In genomic region chr3:139476348-139476747, GRCh38 we compare ENCODE assay signal across 34 cellular contexts. TPM values are rescaled to one million over a fixed set of nuclear protein-coding genes. Genes with fewer than 3 reads are reported as not detected.
"Had no signal": no experiment of that assay in that cellular context is flagged by ENCODE, and none has a peak within 500 bp of the region (broad histone marks: within the 10 kb centered on the region; RNA-seq: fewer than 3 reads in every experiment).

Gene RBP2 (minus strand): TSS chr3:139476516. CDS start chr3:139476459, 57 bp downstream.

- H3K4me3 ChIP-seq: esophagus muscularis mucosa, heart right ventricle, left ventricle myocardium inferior, lung, skin epidermis, thyroid gland had no signal

- H3K27ac Mint-ChIP-seq: activated CD4-positive, alpha-beta memory T cell treated with anti-CD3 and anti-CD28 coated beads for 36 hours; activated CD4-positive, alpha-beta T cell treated with anti-CD3 and anti-CD28 coated beads, Interleukin-2, amount 10 ng/mL, durations not matched to agents 24 days and 14 days; activated T-helper 1 cell treated with anti-CD3 and anti-CD28 coated beads, Interleukin-12 subunit alpha, Interleukin-12 subunit beta, Interleukin-2, Interleukin-4 antibody, amounts not matched to agents 30 ng/mL and 10 ng/mL and 1 ng/mL, durations not matched to agents 14 hours and 24 hours and 36 hours; dendritic cell treated with granulocyte-macrophage colony-stimulating factor and Interleukin-4, amounts not matched to agents 40 ng/mL and 50 ng/mL, for 4 days; naive thymus-derived CD4-positive, alpha-beta T cell; stimulated activated memory B cell treated with anti-CD40 and anti-IgM and Interleukin-4, amounts not matched to agents 10 μg/mL and 1 μg/mL and 100 μg/mL, for 72 hours; stimulated activated naive CD8-positive, alpha-beta T cell treated with anti-CD3 and anti-CD28 coated beads, Interleukin-15, amount 100 ng/mL, for 72 hours; T-helper 17 cell had no signal

- H3K4me3 Mint-ChIP-seq: activated CD4-positive, alpha-beta memory T cell treated with anti-CD3 and anti-CD28 coated beads for 36 hours; activated CD4-positive, alpha-beta T cell treated with anti-CD3 and anti-CD28 coated beads, Interleukin-2, amount 10 ng/mL, durations not matched to agents 24 days and 14 days; activated T-helper 1 cell treated with anti-CD3 and anti-CD28 coated beads, Interleukin-12 subunit alpha, Interleukin-12 subunit beta, Interleukin-2, Interleukin-4 antibody, amounts not matched to agents 30 ng/mL and 10 ng/mL and 1 ng/mL, durations not matched to agents 14 hours and 24 hours and 36 hours; dendritic cell treated with granulocyte-macrophage colony-stimulating factor and Interleukin-4, amounts not matched to agents 40 ng/mL and 50 ng/mL, for 4 days; naive thymus-derived CD4-positive, alpha-beta T cell; stimulated activated memory B cell treated with anti-CD40 and anti-IgM and Interleukin-4, amounts not matched to agents 10 μg/mL and 1 μg/mL and 100 μg/mL, for 72 hours; stimulated activated naive CD8-positive, alpha-beta T cell treated with anti-CD3 and anti-CD28 coated beads, Interleukin-15, amount 100 ng/mL, for 72 hours; T-helper 17 cell had no signal

- H3K9me3 Mint-ChIP-seq: activated CD4-positive, alpha-beta memory T cell treated with anti-CD3 and anti-CD28 coated beads for 36 hours; activated CD4-positive, alpha-beta T cell treated with anti-CD3 and anti-CD28 coated beads, Interleukin-2, amount 10 ng/mL, durations not matched to agents 24 days and 14 days; activated T-helper 1 cell treated with anti-CD3 and anti-CD28 coated beads, Interleukin-12 subunit alpha, Interleukin-12 subunit beta, Interleukin-2, Interleukin-4 antibody, amounts not matched to agents 30 ng/mL and 10 ng/mL and 1 ng/mL, durations not matched to agents 14 hours and 24 hours and 36 hours; dendritic cell treated with granulocyte-macrophage colony-stimulating factor and Interleukin-4, amounts not matched to agents 40 ng/mL and 50 ng/mL, for 4 days; naive thymus-derived CD4-positive, alpha-beta T cell; stimulated activated memory B cell treated with anti-CD40 and anti-IgM and Interleukin-4, amounts not matched to agents 10 μg/mL and 1 μg/mL and 100 μg/mL, for 72 hours; stimulated activated naive CD8-positive, alpha-beta T cell treated with anti-CD3 and anti-CD28 coated beads, Interleukin-15, amount 100 ng/mL, for 72 hours had no signal

- H3K36me3 Mint-ChIP-seq: activated CD4-positive, alpha-beta memory T cell treated with anti-CD3 and anti-CD28 coated beads for 36 hours; naive thymus-derived CD4-positive, alpha-beta T cell; stimulated activated memory B cell treated with anti-CD40 and anti-IgM and Interleukin-4, amounts not matched to agents 10 μg/mL and 1 μg/mL and 100 μg/mL, for 72 hours had no signal

- H3K9me3 ChIP-seq: esophagus muscularis mucosa, heart right ventricle, left ventricle myocardium inferior, thyroid gland had no signal

- H3K27ac ChIP-seq: esophagus muscularis mucosa, heart right ventricle, left ventricle myocardium inferior, thyroid gland had no signal

- DNase-seq: activated CD4-positive, alpha-beta memory T cell treated with anti-CD3 and anti-CD28 coated beads for 36 hours; activated CD4-positive, alpha-beta T cell treated with anti-CD3 and anti-CD28 coated beads, Interleukin-2, amount 10 ng/mL, durations not matched to agents 24 days and 14 days; activated CD4-positive, CD25-positive, alpha-beta regulatory T cell treated with anti-CD3 and anti-CD28 coated beads, Interleukin-2, amount 50 U/mL, for 72 hours; activated CD8-positive, alpha-beta memory T cell treated with anti-CD3 and anti-CD28 coated beads, Interleukin-2, amount 50 U/mL, for 4 hours; activated gamma-delta T cell treated with Interleukin-2 at 50 U/mL for 16 hours; activated naive CD4-positive, alpha-beta T cell treated with anti-CD3 and anti-CD28 coated beads, Interleukin-2, amount 50 U/mL, for 16 hours; activated T-cell treated with anti-CD3 and anti-CD28 coated beads, Interleukin-2, amount 50 U/mL, for 1 hour; amniotic stem cell; caudate nucleus; effector CD4-positive, alpha-beta T cell; foreskin melanocyte; heart right ventricle; left ventricle myocardium inferior; naive thymus-derived CD4-positive, alpha-beta T cell; stimulated activated CD4-positive, alpha-beta T cell treated with anti-CD3 and anti-CD28 coated beads, Interleukin-4, amount 100 ng/mL, for 4 hours; stimulated activated CD8-positive, alpha-beta memory T cell treated with anti-CD3 and anti-CD28 coated beads, Interleukin-4, amount 100 ng/mL, for 48 hours; stimulated activated naive CD8-positive, alpha-beta T cell treated with anti-CD3 and anti-CD28 coated beads, Interleukin-15, amount 100 ng/mL, for 72 hours; substantia nigra; T-helper 17 cell; T1000; thyroid gland had no signal

- H3K4me1 ChIP-seq: esophagus muscularis mucosa, heart right ventricle, left ventricle myocardium inferior, thyroid gland had no signal

- H3K27me3 Mint-ChIP-seq: activated CD4-positive, alpha-beta memory T cell treated with anti-CD3 and anti-CD28 coated beads for 36 hours; activated CD4-positive, alpha-beta T cell treated with anti-CD3 and anti-CD28 coated beads, Interleukin-2, amount 10 ng/mL, durations not matched to agents 24 days and 14 days; dendritic cell treated with granulocyte-macrophage colony-stimulating factor and Interleukin-4, amounts not matched to agents 40 ng/mL and 50 ng/mL, for 4 days; naive thymus-derived CD4-positive, alpha-beta T cell; stimulated activated memory B cell treated with anti-CD40 and anti-IgM and Interleukin-4, amounts not matched to agents 10 μg/mL and 1 μg/mL and 100 μg/mL, for 72 hours; stimulated activated naive CD8-positive, alpha-beta T cell treated with anti-CD3 and anti-CD28 coated beads, Interleukin-15, amount 100 ng/mL, for 72 hours had no signal

- ATAC-seq: heart right ventricle; naive thymus-derived CD4-positive, alpha-beta T cell; sciatic nerve; stimulated activated memory B cell treated with anti-CD40 and anti-IgM and Interleukin-4, amounts not matched to agents 10 μg/mL and 1 μg/mL and 100 μg/mL, for 72 hours; stimulated activated naive CD8-positive, alpha-beta T cell treated with anti-CD3 and anti-CD28 coated beads, Interleukin-15, amount 100 ng/mL, for 72 hours; T-helper 17 cell had no signal

- H3K4me1 Mint-ChIP-seq: activated CD4-positive, alpha-beta T cell treated with anti-CD3 and anti-CD28 coated beads, Interleukin-2, amount 10 ng/mL, durations not matched to agents 24 days and 14 days; naive thymus-derived CD4-positive, alpha-beta T cell; stimulated activated memory B cell treated with anti-CD40 and anti-IgM and Interleukin-4, amounts not matched to agents 10 μg/mL and 1 μg/mL and 100 μg/mL, for 72 hours; stimulated activated naive CD8-positive, alpha-beta T cell treated with anti-CD3 and anti-CD28 coated beads, Interleukin-15, amount 100 ng/mL, for 72 hours; T-helper 17 cell had no signal

- H3K27me3 ChIP-seq: esophagus muscularis mucosa, heart right ventricle, thyroid gland had no signal

- H3K36me3 ChIP-seq: esophagus muscularis mucosa, heart right ventricle, left ventricle myocardium inferior, thyroid gland had no signal

RNA-seq across cellular contexts. Expression of gene RBP2, which starts in this region (rescaled TPM):
- total RNA-seq: activated CD4-positive, alpha-beta memory T cell treated with anti-CD3 and anti-CD28 coated beads for 36 hours; activated CD4-positive, alpha-beta T cell treated with anti-CD3 and anti-CD28 coated beads, Interleukin-2, amount 10 ng/mL, durations not matched to agents 24 days and 14 days; activated CD8-positive, alpha-beta memory T cell treated with anti-CD3 and anti-CD28 coated beads for 36 hours; activated T-helper 1 cell treated with anti-CD3 and anti-CD28 coated beads, Interleukin-12 subunit alpha, Interleukin-12 subunit beta, Interleukin-2, Interleukin-4 antibody, amounts not matched to agents 30 ng/mL and 10 ng/mL and 1 ng/mL, durations not matched to agents 14 hours and 24 hours and 36 hours; astrocyte; esophagus muscularis mucosa; glomerular endothelial cell; heart right ventricle; left ventricle myocardium inferior; naive thymus-derived CD4-positive, alpha-beta T cell; omental fat pad; renal cortical epithelial cell; sciatic nerve; T-helper 17 cell; thyroid gland; ureter had no signal
